ENCODE assay signal across 37 cellular contexts in genomic region chr3:134667461-134667860, GRCh38. TPM values are rescaled to one million over a fixed set of nuclear protein-coding genes. Genes with fewer than 3 reads are reported as not detected.
"Had no signal": no experiment of that assay in that cellular context is flagged by ENCODE, and none has a peak within 500 bp of the region (broad histone marks: within the 10 kb centered on the region; RNA-seq: fewer than 3 reads in every experiment).

No MANE protein-coding gene starts in this region.

- H3K36me3 ChIP-seq: ascending aorta, MG63 had no signal

- H3K9me3 Mint-ChIP-seq: activated CD4-positive, alpha-beta T cell treated with anti-CD3 and anti-CD28 coated beads, Interleukin-2, amount 10 ng/mL, durations not matched to agents 7 days and 5 days; activated naive CD4-positive, alpha-beta T cell treated with anti-CD3 and anti-CD28 coated beads, Interleukin-2, amount 50 U/mL, for 24 hours; activated naive CD8-positive, alpha-beta T cell treated with anti-CD3 and anti-CD28 coated beads, Interleukin-2, amount 10 ng/mL, durations not matched to agents 7 days and 5 days; activated T-cell treated with anti-CD3 and anti-CD28 coated beads, Interleukin-2, amount 50 U/mL, for 24 hours; activated T-helper 2 cell treated with anti-CD3 and anti-CD28 coated beads, Interferon-gamma antibody, Interleukin-2, Interleukin-4, amounts not matched to agents 10 μg/mL and 5 μg/mL and 100 μg/mL, durations not matched to agents 14 hours and 24 hours and 36 hours had no signal

- H3K4me3 ChIP-seq: ascending aorta, MG63, PC-9 had no signal

- H3K27ac ChIP-seq: ascending aorta, PC-9, RWPE1 had no signal

- DNase-seq: activated CD4-positive, alpha-beta T cell treated with anti-CD3 and anti-CD28 coated beads for 36 hours; activated CD4-positive, alpha-beta T cell treated with anti-CD3 and anti-CD28 coated beads, Interleukin-2, amount 10 ng/mL, durations not matched to agents 7 days and 5 days; activated CD4-positive, alpha-beta T cell treated with anti-CD3 and anti-CD28 coated beads, Interleukin-2, amount 50 U/mL, for 48 hours; activated CD8-positive, alpha-beta T cell treated with anti-CD3 and anti-CD28 coated beads, Interleukin-2, amount 10 ng/mL, durations not matched to agents 7 days and 5 days; activated gamma-delta T cell; activated naive CD4-positive, alpha-beta T cell treated with Interleukin-2 at 50 U/mL for 16 hours; activated naive CD8-positive, alpha-beta T cell treated with anti-CD3 and anti-CD28 coated beads, Interleukin-2, amount 10 ng/mL, durations not matched to agents 7 days and 5 days; activated T-cell treated with anti-CD3 and anti-CD28 coated beads, Interleukin-2, amount 50 U/mL, for 24 hours; amygdala; caudate nucleus; Karpas-422; KBM-7; MG63; MV-4-11; NCI-H1092; NCI-H146; NCI-H187; NCI-H2029 treated with DMSO at 0.1 percent for 48 hours; NCI-H2107; NCI-H2171; NCI-H510A; NCI-H526; NCI-H748 treated with DMSO at 0.1 percent for 48 hours; NK-92 treated with Interleukin-12 subunit alpha and Interleukin-12 subunit beta, amount 100 ng/mL, for 24 hours; PC-9; SIG-M5 had no signal

- H3K9me3 ChIP-seq: ascending aorta, MG63 had no signal

- H3K27me3 ChIP-seq: ascending aorta, MG63 had no signal

- H3K4me3 Mint-ChIP-seq: activated CD4-positive, alpha-beta T cell treated with anti-CD3 and anti-CD28 coated beads for 36 hours; activated CD4-positive, alpha-beta T cell treated with anti-CD3 and anti-CD28 coated beads, Interleukin-2, amount 10 ng/mL, durations not matched to agents 7 days and 5 days; activated CD8-positive, alpha-beta T cell treated with anti-CD3 and anti-CD28 coated beads, Interleukin-2, amount 10 ng/mL, durations not matched to agents 7 days and 5 days; activated naive CD4-positive, alpha-beta T cell treated with anti-CD3 and anti-CD28 coated beads, Interleukin-2, amount 50 U/mL, for 24 hours; activated naive CD8-positive, alpha-beta T cell treated with anti-CD3 and anti-CD28 coated beads, Interleukin-2, amount 10 ng/mL, durations not matched to agents 7 days and 5 days; activated T-cell treated with anti-CD3 and anti-CD28 coated beads, Interleukin-2, amount 50 U/mL, for 24 hours had no signal

- H3K4me1 Mint-ChIP-seq: activated CD4-positive, alpha-beta T cell treated with anti-CD3 and anti-CD28 coated beads for 36 hours; activated CD4-positive, alpha-beta T cell treated with anti-CD3 and anti-CD28 coated beads, Interleukin-2, amount 10 ng/mL, durations not matched to agents 7 days and 5 days; activated naive CD4-positive, alpha-beta T cell treated with anti-CD3 and anti-CD28 coated beads, Interleukin-2, amount 50 U/mL, for 24 hours; activated naive CD8-positive, alpha-beta T cell treated with anti-CD3 and anti-CD28 coated beads, Interleukin-2, amount 10 ng/mL, durations not matched to agents 7 days and 5 days had no signal

- H3K27ac Mint-ChIP-seq: activated CD4-positive, alpha-beta T cell treated with anti-CD3 and anti-CD28 coated beads for 36 hours; activated CD4-positive, alpha-beta T cell treated with anti-CD3 and anti-CD28 coated beads, Interleukin-2, amount 10 ng/mL, durations not matched to agents 7 days and 5 days; activated CD8-positive, alpha-beta T cell treated with anti-CD3 and anti-CD28 coated beads, Interleukin-2, amount 10 ng/mL, durations not matched to agents 7 days and 5 days; activated naive CD4-positive, alpha-beta T cell treated with anti-CD3 and anti-CD28 coated beads, Interleukin-2, amount 50 U/mL, for 24 hours; activated naive CD8-positive, alpha-beta T cell treated with anti-CD3 and anti-CD28 coated beads, Interleukin-2, amount 10 ng/mL, durations not matched to agents 7 days and 5 days; activated T-cell treated with anti-CD3 and anti-CD28 coated beads, Interleukin-2, amount 50 U/mL, for 24 hours; activated T-helper 2 cell treated with anti-CD3 and anti-CD28 coated beads, Interferon-gamma antibody, Interleukin-2, Interleukin-4, amounts not matched to agents 10 μg/mL and 5 μg/mL and 100 μg/mL, durations not matched to agents 14 hours and 24 hours and 36 hours had no signal

- H3K36me3 Mint-ChIP-seq: activated naive CD4-positive, alpha-beta T cell treated with anti-CD3 and anti-CD28 coated beads, Interleukin-2, amount 50 U/mL, for 24 hours; activated naive CD8-positive, alpha-beta T cell treated with anti-CD3 and anti-CD28 coated beads, Interleukin-2, amount 10 ng/mL, durations not matched to agents 7 days and 5 days had no signal

- H3K27me3 Mint-ChIP-seq: activated CD4-positive, alpha-beta T cell treated with anti-CD3 and anti-CD28 coated beads, Interleukin-2, amount 10 ng/mL, durations not matched to agents 7 days and 5 days; activated T-cell treated with anti-CD3 and anti-CD28 coated beads, Interleukin-2, amount 50 U/mL, for 24 hours had no signal

- ATAC-seq: activated CD4-positive, alpha-beta T cell treated with anti-CD3 and anti-CD28 coated beads for 36 hours; activated CD4-positive, CD25-positive, alpha-beta regulatory T cell treated with anti-CD3 and anti-CD28 coated beads, Interleukin-2, amount 50 U/mL, for 24 hours; activated CD8-positive, alpha-beta T cell treated with anti-CD3 and anti-CD28 coated beads, Interleukin-2, amount 10 ng/mL, durations not matched to agents 7 days and 5 days; Right ventricle myocardium inferior had no signal

RNA-seq across cellular contexts. Expression of gene KY, which starts 16.6 kb away (rescaled TPM):
- total RNA-seq: activated CD4-positive, alpha-beta T cell treated with anti-CD3 and anti-CD28 coated beads for 36 hours; activated CD4-positive, alpha-beta T cell treated with anti-CD3 and anti-CD28 coated beads, Interleukin-2, amount 10 ng/mL, durations not matched to agents 7 days and 5 days; activated CD8-positive, alpha-beta T cell treated with anti-CD3 and anti-CD28 coated beads, Interleukin-2, amount 10 ng/mL, durations not matched to agents 7 days and 5 days; activated naive CD8-positive, alpha-beta T cell treated with anti-CD3 and anti-CD28 coated beads, Interleukin-2, amount 10 ng/mL, durations not matched to agents 7 days and 5 days; activated T-helper 2 cell treated with anti-CD3 and anti-CD28 coated beads, Interferon-gamma antibody, Interleukin-2, Interleukin-4, amounts not matched to agents 10 μg/mL and 5 μg/mL and 100 μg/mL, durations not matched to agents 14 hours and 24 hours and 36 hours; bronchial epithelial cell; OCI-LY7; PC-9; SK-MEL-5; T-helper 1 cell treated with Interleukin-12 subunit alpha and Interleukin-12 subunit beta and Interleukin-4 antibody, amounts not matched to agents 30 ng/mL and 1 ng/mL, for 36 hours; T-helper 2 cell treated with Interferon-gamma antibody and Interleukin-4, amounts not matched to agents 100 ng/mL and 5 ng/mL, for 36 hours had no signal
